Comparison of ENCODE assay signal across 17 cellular contexts in the genomic region with DNA sequence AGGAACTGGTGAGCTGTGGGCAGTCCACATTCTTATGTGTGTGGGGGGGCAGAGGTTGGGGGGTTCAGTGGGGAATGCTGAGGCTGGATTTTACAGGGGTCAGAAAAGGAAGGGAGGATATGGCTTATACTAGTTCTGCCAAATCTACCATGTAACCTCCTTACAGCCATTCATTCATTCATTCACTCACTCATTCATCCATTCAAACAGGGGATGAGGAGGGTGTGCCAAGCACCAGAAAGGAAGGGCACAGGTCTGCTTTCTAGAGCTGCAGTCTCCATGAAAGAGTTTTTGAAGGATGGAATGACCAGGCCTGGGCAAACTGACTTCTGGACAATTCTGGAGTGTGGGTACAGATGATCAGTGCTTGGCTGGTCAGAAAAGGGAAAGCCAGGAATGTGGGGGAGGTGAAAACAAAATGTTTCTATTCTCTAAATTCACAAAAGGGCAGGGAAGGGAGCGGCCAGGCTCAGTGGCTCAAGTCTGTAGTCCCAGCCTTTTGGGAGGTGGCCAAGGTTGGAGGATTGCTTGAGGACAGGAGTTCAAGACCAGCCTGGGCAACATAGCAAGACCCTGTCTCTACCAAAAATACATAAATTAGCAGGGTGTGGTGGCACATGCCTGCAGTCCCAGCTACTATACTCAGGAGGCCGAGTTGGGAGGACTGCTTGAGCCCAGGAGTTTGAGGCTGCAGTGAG.
"Had no signal": no experiment of that assay in that cellular context is flagged by ENCODE, and none has a peak within 500 bp of the region (broad histone marks: within the 10 kb centered on the region; RNA-seq: fewer than 3 reads in every experiment).

No MANE protein-coding gene starts in this region.

- H3K27ac ChIP-seq: breast epithelium, dorsolateral prefrontal cortex, gastrocnemius medialis, lower lobe of right lung, pancreas, sigmoid colon, transverse colon had no signal

- H3K9me3 Mint-ChIP-seq: neural crest cell; stimulated activated memory B cell treated with anti-CD40 and anti-IgM and Interleukin-4, amounts not matched to agents 10 μg/mL and 1 μg/mL and 100 μg/mL, for 72 hours had no signal

- DNase-seq: activated naive CD4-positive, alpha-beta T cell treated with Interleukin-2 at 50 U/mL for 16 hours; endodermal cell; heart right ventricle; left colon; lower lobe of right lung; pancreas; sigmoid colon; stimulated activated CD4-positive, alpha-beta T cell treated with anti-CD3 and anti-CD28 coated beads, Interleukin-12 subunit alpha, Interleukin-12 subunit beta, amount 100 ng/mL, for 4 hours; stimulated activated CD4-positive, alpha-beta T cell treated with anti-CD3 and anti-CD28 coated beads, Interleukin-2, amount 100 ng/mL, for 24 hours; transverse colon had no signal

- H3K27ac Mint-ChIP-seq: activated CD4-positive, alpha-beta T cell treated with anti-CD3 and anti-CD28 coated beads, Interleukin-2, amount 10 ng/mL, durations not matched to agents 7 days and 5 days; endodermal cell had no signal

- ATAC-seq: left colon had no signal

- H3K36me3 ChIP-seq: ascending aorta, breast epithelium, gastrocnemius medialis, heart right ventricle, lower lobe of right lung, pancreas, sigmoid colon, transverse colon had no signal

- H3K27me3 ChIP-seq: ascending aorta, breast epithelium, gastrocnemius medialis, heart right ventricle, pancreas, sigmoid colon, transverse colon had no signal

- H3K4me3 Mint-ChIP-seq: activated CD4-positive, alpha-beta T cell treated with anti-CD3 and anti-CD28 coated beads, Interleukin-2, amount 10 ng/mL, durations not matched to agents 7 days and 5 days; endodermal cell; neural crest cell; stimulated activated memory B cell treated with anti-CD40 and anti-IgM and Interleukin-4, amounts not matched to agents 10 μg/mL and 1 μg/mL and 100 μg/mL, for 72 hours had no signal

- H3K4me3 ChIP-seq: ascending aorta, breast epithelium, dorsolateral prefrontal cortex, gastrocnemius medialis, heart right ventricle, lower lobe of right lung, pancreas, sigmoid colon, transverse colon had no signal

- H3K27me3 Mint-ChIP-seq: stimulated activated memory B cell treated with anti-CD40 and anti-IgM and Interleukin-4, amounts not matched to agents 10 μg/mL and 1 μg/mL and 100 μg/mL, for 72 hours had no signal

- H3K4me1 ChIP-seq: ascending aorta, breast epithelium, gastrocnemius medialis, pancreas, sigmoid colon had no signal

- H3K36me3 Mint-ChIP-seq: stimulated activated memory B cell treated with anti-CD40 and anti-IgM and Interleukin-4, amounts not matched to agents 10 μg/mL and 1 μg/mL and 100 μg/mL, for 72 hours had no signal

- H3K4me1 Mint-ChIP-seq: neural crest cell had no signal

- H3K9me3 ChIP-seq: ascending aorta, breast epithelium, gastrocnemius medialis, pancreas, sigmoid colon had no signal
